Comparison of ENCODE assay signal across 9 cellular contexts in the genomic region with DNA sequence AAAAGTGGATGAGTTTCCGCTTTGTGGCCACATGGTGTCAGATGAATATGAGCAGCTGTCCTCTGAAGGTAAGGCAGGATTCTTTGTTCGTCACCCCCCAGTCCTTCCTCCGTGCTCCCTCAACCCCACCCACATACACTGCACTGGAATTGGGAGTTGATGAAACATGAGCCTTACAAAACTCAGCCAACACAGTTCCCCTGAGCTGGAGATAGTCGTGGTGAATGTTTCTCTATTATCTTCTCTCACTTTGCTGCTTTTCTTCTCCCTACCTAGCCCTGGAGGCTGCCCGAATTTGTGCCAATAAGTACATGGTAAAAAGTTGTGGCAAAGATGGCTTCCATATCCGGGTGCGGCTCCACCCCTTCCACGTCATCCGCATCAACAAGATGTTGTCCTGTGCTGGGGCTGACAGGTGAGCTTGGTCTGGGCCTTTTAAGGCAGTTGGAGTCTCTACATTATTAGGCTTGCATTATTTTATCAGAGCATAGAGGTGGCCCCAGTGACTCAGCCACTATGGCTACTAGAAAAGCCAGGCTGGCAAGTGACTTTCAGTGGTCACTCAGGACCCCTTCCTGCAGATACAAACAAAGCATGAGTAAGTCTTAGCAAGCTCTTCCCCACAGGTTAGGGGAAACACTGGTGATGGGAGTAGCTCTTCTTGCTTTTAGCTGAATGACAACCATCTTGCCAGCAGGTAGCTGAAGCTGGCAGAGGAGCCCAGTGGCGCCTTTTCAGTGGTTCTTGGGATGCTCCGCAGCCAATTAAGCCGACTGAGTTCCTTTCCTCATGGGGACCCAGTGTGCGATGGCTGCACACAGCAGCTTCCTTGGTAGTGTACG. TPM values are rescaled to one million over a fixed set of nuclear protein-coding genes. Genes with fewer than 3 reads are reported as not detected.
DNase-seq lines count a peak whose midpoint lies in the region; ATAC-seq and TF ChIP-seq lines count a peak whose summit lies in the region.
"Had no signal": no experiment of that assay in that cellular context is flagged by ENCODE, and none has a peak within 500 bp of the region (broad histone marks: within the 10 kb centered on the region; RNA-seq: fewer than 3 reads in every experiment).

No MANE protein-coding gene starts in this region.

- peak overlapping the region; percentile 50 to 77 (median 71) for H3K4me3 ChIP-seq in tibial nerve

- no peaks in the 10 kb centered on the region for H3K9me3 Mint-ChIP-seq in activated naive CD4-positive, alpha-beta T cell treated with anti-CD3 and anti-CD28 coated beads, Interleukin-2, amount 50 U/mL, for 24 hours

- H3K27me3 ChIP-seq in tibial nerve: no peaks in the 10 kb centered on the region

- no peak for TF ChIP-seq EP300 in tibial nerve (IDR thresholded peaks at IDR 0.05)

- no peaks in the 10 kb centered on the region for H3K4me1 Mint-ChIP-seq in activated naive CD4-positive, alpha-beta T cell treated with anti-CD3 and anti-CD28 coated beads, Interleukin-2, amount 50 U/mL, for 24 hours

- peak overlapping the region; percentile 99 for H3K27ac Mint-ChIP-seq in activated naive CD4-positive, alpha-beta T cell treated with anti-CD3 and anti-CD28 coated beads, Interleukin-2, amount 50 U/mL, for 24 hours

- DNase-seq in activated effector memory CD4-positive, alpha-beta T cell treated with anti-CD3 and anti-CD28 coated beads, Interleukin-2, amount 50 U/mL, for 16 hours: peak; percentile 76
- DNase-seq in activated effector memory CD4-positive, alpha-beta T cell treated with Interleukin-2 at 50 U/mL for 16 hours: no peak
- DNase-seq in kidney tubule cell (ENCODE audit: low spot score) (peak; percentile 21), tibial nerve (ENCODE audit: low spot score in 2 of 2) (no peak), cerebellar cortex (ENCODE audit: low spot score) (no peak), COR-L47 (lab: John Stamatoyannopoulos, UW) (no peak)
- DNase-seq: activated CD8-positive, alpha-beta memory T cell treated with anti-CD3 and anti-CD28 coated beads, Interleukin-2, amount 50 U/mL, for 48 hours had no signal

- peak overlapping the region; percentile 99 for H3K4me3 Mint-ChIP-seq in activated naive CD4-positive, alpha-beta T cell treated with anti-CD3 and anti-CD28 coated beads, Interleukin-2, amount 50 U/mL, for 24 hours

- peaks cover 0 to 23% (median 6%) of the 10 kb centered on the region in 3 donors for H3K36me3 ChIP-seq in tibial nerve

- H3K4me1 ChIP-seq in tibial nerve: peaks cover 0 to 18% (median 0%) of the 10 kb centered on the region in 4 donors

- no peaks in the 10 kb centered on the region for H3K27me3 Mint-ChIP-seq in activated naive CD4-positive, alpha-beta T cell treated with anti-CD3 and anti-CD28 coated beads, Interleukin-2, amount 50 U/mL, for 24 hours

- TF ChIP-seq CTCF in tibial nerve (IDR thresholded peaks at IDR 0.05): no peak

- H3K27ac ChIP-seq in tibial nerve: peak overlapping the region in 3 of 4 donors; percentile 98 to 99 (median 99)

- WGBS in tibial nerve, 2 donors: 14 to 64% methylated on average over 9 of the region's 14 CpGs

- no peaks in the 10 kb centered on the region for H3K9me3 ChIP-seq in tibial nerve

- no peak for TF ChIP-seq POLR2A in tibial nerve (IDR thresholded peaks at IDR 0.05)

- ATAC-seq in GM19324 (IDR thresholded peaks at IDR 0.05; ENCODE audit: low FRiP score, unreplicated experiment): no peak

- peaks cover 16% of the 10 kb centered on the region for H3K36me3 Mint-ChIP-seq in activated naive CD4-positive, alpha-beta T cell treated with anti-CD3 and anti-CD28 coated beads, Interleukin-2, amount 50 U/mL, for 24 hours

RNA-seq across cellular contexts. Expression of a gene that starts 1.6 kb away (rescaled TPM):
- 1,000 to 10,000 TPM; 4,372 to 6,501 (median 5,244) TPM for total RNA-seq in tibial nerve

RNA-seq across cellular contexts. Expression of a gene that starts 9.3 kb away (rescaled TPM):
- 10 to 100 TPM; 21.4 to 36.0 (median 28.6) TPM for total RNA-seq in tibial nerve

RNA-seq across cellular contexts. Expression of a gene that starts 11.6 kb away (rescaled TPM):
- 100 to 1,000 TPM in 2 of 4 donors, 10 to 100 TPM in 2; 78.9 to 138 (median 97.7) TPM for total RNA-seq in tibial nerve

RNA-seq across cellular contexts. Expression of a gene that starts 20.7 kb away (rescaled TPM):
- 10 to 100 TPM; 38.0 to 72.6 (median 46.7) TPM for total RNA-seq in tibial nerve

RNA-seq across cellular contexts. Expression of a gene that starts 25.3 kb away (rescaled TPM):
- 1,000 to 10,000 TPM in 3 of 4 donors, 100 to 1,000 TPM in 1; 995 to 1,349 (median 1,139) TPM for total RNA-seq in tibial nerve

Comparison
In these comparisons a context has a peak if more than half of its experiments do, and no peak if none do; other contexts are left out.
1. DNase-seq: peak in activated effector memory CD4-positive, alpha-beta T cell treated with anti-CD3 and anti-CD28 coated beads, Interleukin-2, amount 50 U/mL, for 16 hours (single experiment) and kidney tubule cell (single experiment); none in activated effector memory CD4-positive, alpha-beta T cell treated with Interleukin-2 at 50 U/mL for 16 hours (single experiment), tibial nerve (0 of 2), cerebellar cortex (single experiment) and COR-L47 (single experiment).